ENCODE assay signal across 31 cellular contexts in the genomic region with DNA sequence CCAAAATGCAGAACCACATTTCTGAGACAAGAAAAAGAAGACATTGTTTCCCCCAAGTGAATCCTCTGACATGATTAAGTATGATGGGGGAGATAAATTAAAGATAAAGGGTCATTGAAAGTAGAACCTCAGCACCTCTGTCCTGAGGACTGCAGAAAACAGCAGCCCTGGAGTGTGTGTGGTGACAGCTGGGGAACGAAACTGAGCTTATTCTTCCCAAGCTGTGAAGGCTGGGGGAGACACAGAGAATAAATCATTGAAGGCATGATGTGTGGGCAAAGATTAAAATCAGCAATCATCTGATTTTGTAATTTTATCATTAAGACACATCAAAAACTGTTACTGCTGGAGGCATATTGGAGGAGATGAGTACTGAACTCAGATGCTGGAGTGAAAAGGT.
"Had no signal": no experiment of that assay in that cellular context is flagged by ENCODE, and none has a peak within 500 bp of the region (broad histone marks: within the 10 kb centered on the region; RNA-seq: fewer than 3 reads in every experiment).

No MANE protein-coding gene starts in this region.

- H3K4me1 Mint-ChIP-seq: naive thymus-derived CD8-positive, alpha-beta T cell; stimulated activated memory B cell treated with anti-CD40 and anti-IgM and Interleukin-4, amounts not matched to agents 10 μg/mL and 1 μg/mL and 100 μg/mL, for 72 hours; stimulated activated naive CD8-positive, alpha-beta T cell treated with anti-CD3 and anti-CD28 coated beads, Interleukin-15, amount 100 ng/mL, for 72 hours had no signal

- H3K36me3 ChIP-seq: neural progenitor cell, ovary, spleen, suprapubic skin, tibial artery, transverse colon, upper lobe of left lung, vagina had no signal

- H3K9me3 ChIP-seq: ovary, psoas muscle, spleen, suprapubic skin, testis, tibial artery, transverse colon, upper lobe of left lung, vagina had no signal

- H3K27ac Mint-ChIP-seq: naive thymus-derived CD8-positive, alpha-beta T cell; natural killer cell treated with Interleukin-12 subunit alpha and Interleukin-12 subunit beta and Interleukin-15 and Interleukin-18, amount 100 ng/mL, for 72 hours; neural progenitor cell; progenitor cell of endocrine pancreas; stimulated activated memory B cell treated with anti-CD40 and anti-IgM and Interleukin-4, amounts not matched to agents 10 μg/mL and 1 μg/mL and 100 μg/mL, for 72 hours; stimulated activated naive CD8-positive, alpha-beta T cell treated with anti-CD3 and anti-CD28 coated beads, Interleukin-15, amount 100 ng/mL, for 72 hours had no signal

- DNase-seq: naive B cell; naive thymus-derived CD8-positive, alpha-beta T cell; occipital lobe; ovary; posterior cingulate gyrus; psoas muscle; right cardiac atrium; spleen; stimulated activated CD4-positive, alpha-beta T cell treated with anti-CD3 and anti-CD28 coated beads, Interleukin-12 subunit alpha, Interleukin-12 subunit beta, amount 100 ng/mL, for 4 hours; stimulated activated CD4-positive, alpha-beta T cell treated with anti-CD3 and anti-CD28 coated beads, Interleukin-1b, Interleukin-23, amount 100 ng/mL, for 48 hours; stimulated activated CD4-positive, alpha-beta T cell treated with anti-CD3 and anti-CD28 coated beads, Interleukin-4, amount 100 ng/mL, for 1 hour; stimulated activated CD4-positive, alpha-beta T cell treated with anti-CD3 and anti-CD28 coated beads, Interleukin-4, amount 100 ng/mL, for 4 hours; stimulated activated CD8-positive, alpha-beta memory T cell treated with anti-CD3 and anti-CD28 coated beads, Interleukin-4, amount 100 ng/mL, for 48 hours; stimulated activated naive CD4-positive, alpha-beta T cell; stimulated activated naive CD8-positive, alpha-beta T cell treated with anti-CD3 and anti-CD28 coated beads, Interleukin-15, amount 100 ng/mL, for 72 hours; stimulated activated naive CD8-positive, alpha-beta T cell treated with anti-CD3 and anti-CD28 coated beads, Interleukin-15, Interleukin-2, amounts not matched to agents 100 U/mL and 50 U/mL, for 24 hours; substantia nigra; testis; tibial artery; transverse colon; upper lobe of left lung had no signal

- H3K4me3 ChIP-seq: neural progenitor cell, ovary, psoas muscle, skin epidermis, smooth muscle cell, spleen, suprapubic skin, testis, tibial artery, transverse colon, upper lobe of left lung, vagina had no signal

- H3K27ac ChIP-seq: neural progenitor cell, ovary, parathyroid adenoma, psoas muscle, skin epidermis, spleen, suprapubic skin, testis, tibial artery, transverse colon, upper lobe of left lung, vagina had no signal

- ATAC-seq: naive thymus-derived CD8-positive, alpha-beta T cell; natural killer cell treated with Interleukin-12 subunit alpha and Interleukin-12 subunit beta and Interleukin-15 and Interleukin-18, amount 100 ng/mL, for 72 hours; psoas muscle; right cardiac atrium; sciatic nerve; stimulated activated memory B cell treated with anti-CD40 and anti-IgM and Interleukin-4, amounts not matched to agents 10 μg/mL and 1 μg/mL and 100 μg/mL, for 72 hours; stimulated activated naive CD8-positive, alpha-beta T cell treated with anti-CD3 and anti-CD28 coated beads, Interleukin-15, amount 100 ng/mL, for 72 hours; stimulated activated naive CD8-positive, alpha-beta T cell treated with anti-CD3 and anti-CD28 coated beads, Interleukin-15, Interleukin-2, amounts not matched to agents 100 U/mL and 50 U/mL, for 24 hours had no signal

- H3K27me3 ChIP-seq: neural progenitor cell, ovary, spleen, suprapubic skin, testis, tibial artery, transverse colon, upper lobe of left lung, vagina had no signal

- H3K36me3 Mint-ChIP-seq: naive B cell; naive thymus-derived CD8-positive, alpha-beta T cell; natural killer cell treated with Interleukin-12 subunit alpha and Interleukin-12 subunit beta and Interleukin-15 and Interleukin-18, amount 100 ng/mL, for 72 hours; neural progenitor cell; stimulated activated memory B cell treated with anti-CD40 and anti-IgM and Interleukin-4, amounts not matched to agents 10 μg/mL and 1 μg/mL and 100 μg/mL, for 72 hours had no signal

- H3K4me1 ChIP-seq: psoas muscle, spleen, suprapubic skin, testis, tibial artery, transverse colon, upper lobe of left lung, vagina had no signal

- H3K9me3 Mint-ChIP-seq: naive thymus-derived CD8-positive, alpha-beta T cell; natural killer cell treated with Interleukin-12 subunit alpha and Interleukin-12 subunit beta and Interleukin-15 and Interleukin-18, amount 100 ng/mL, for 72 hours; neural progenitor cell; stimulated activated memory B cell treated with anti-CD40 and anti-IgM and Interleukin-4, amounts not matched to agents 10 μg/mL and 1 μg/mL and 100 μg/mL, for 72 hours; stimulated activated naive CD8-positive, alpha-beta T cell treated with anti-CD3 and anti-CD28 coated beads, Interleukin-15, amount 100 ng/mL, for 72 hours had no signal

- H3K4me3 Mint-ChIP-seq: naive B cell; naive thymus-derived CD8-positive, alpha-beta T cell; natural killer cell treated with Interleukin-12 subunit alpha and Interleukin-12 subunit beta and Interleukin-15 and Interleukin-18, amount 100 ng/mL, for 72 hours; neural progenitor cell; stimulated activated memory B cell treated with anti-CD40 and anti-IgM and Interleukin-4, amounts not matched to agents 10 μg/mL and 1 μg/mL and 100 μg/mL, for 72 hours; stimulated activated naive CD8-positive, alpha-beta T cell treated with anti-CD3 and anti-CD28 coated beads, Interleukin-15, amount 100 ng/mL, for 72 hours had no signal
